ENCODE assay signal across 15 cellular contexts in the genomic region with DNA sequence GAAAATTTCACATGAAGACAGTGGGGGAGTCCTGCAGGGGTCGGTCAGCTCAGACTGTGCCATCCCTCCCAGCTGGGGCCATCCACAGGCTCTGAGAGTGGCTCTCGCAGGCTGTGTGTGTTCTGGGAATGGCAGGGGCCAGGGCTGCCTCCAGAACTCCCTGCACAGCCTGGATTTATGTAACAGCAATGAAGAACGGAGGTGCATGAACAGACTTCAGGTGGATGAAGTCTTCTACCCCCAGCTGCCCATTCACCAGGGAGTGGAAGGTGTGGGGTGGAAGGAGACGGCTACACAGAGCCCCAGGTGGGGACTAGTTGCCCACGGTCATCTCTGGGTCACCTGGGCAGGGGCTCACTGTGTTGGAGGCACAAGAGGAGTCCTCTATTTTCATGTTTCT.
"Had no signal": no experiment of that assay in that cellular context is flagged by ENCODE, and none has a peak within 500 bp of the region (broad histone marks: within the 10 kb centered on the region; RNA-seq: fewer than 3 reads in every experiment).

No MANE protein-coding gene starts in this region.

- H3K4me1 ChIP-seq: body of pancreas had no signal

- H3K4me3 Mint-ChIP-seq: activated CD4-positive, alpha-beta T cell treated with anti-CD3 and anti-CD28 coated beads, Interleukin-2, amount 10 ng/mL, durations not matched to agents 24 days and 14 days; activated naive CD4-positive, alpha-beta T cell treated with anti-CD3 and anti-CD28 coated beads for 36 hours; stimulated activated naive CD8-positive, alpha-beta T cell treated with anti-CD3 and anti-CD28 coated beads, Interleukin-15, Interleukin-2, amounts not matched to agents 100 ng/mL and 50 ng/mL, for 24 hours; T-cell had no signal

- H3K27ac ChIP-seq: body of pancreas had no signal

- H3K4me1 Mint-ChIP-seq: T-cell had no signal

- DNase-seq: activated CD4-positive, alpha-beta T cell treated with anti-CD3 and anti-CD28 coated beads, Interleukin-2, amount 10 ng/mL, durations not matched to agents 24 days and 14 days; activated naive CD4-positive, alpha-beta T cell treated with anti-CD3 and anti-CD28 coated beads for 36 hours; body of pancreas; caudate nucleus; effector CD4-positive, alpha-beta T cell; left colon; mammary epithelial cell; midbrain; occipital lobe; stimulated activated CD4-positive, alpha-beta T cell treated with anti-CD3 and anti-CD28 coated beads, Interleukin-2, amount 100 ng/mL, for 24 hours; T1000; trophoblast cell had no signal

- H3K27me3 ChIP-seq: body of pancreas had no signal

- H3K27ac Mint-ChIP-seq: activated CD4-positive, alpha-beta T cell treated with anti-CD3 and anti-CD28 coated beads, Interleukin-2, amount 10 ng/mL, durations not matched to agents 24 days and 14 days; activated naive CD4-positive, alpha-beta T cell treated with anti-CD3 and anti-CD28 coated beads for 36 hours; activated T-helper 2 cell treated with anti-CD3 and anti-CD28 coated beads, Interferon-gamma antibody, Interleukin-2, Interleukin-4, amounts not matched to agents 10 μg/mL and 5 μg/mL and 100 μg/mL, durations not matched to agents 14 hours and 24 hours and 36 hours; stimulated activated naive CD8-positive, alpha-beta T cell treated with anti-CD3 and anti-CD28 coated beads, Interleukin-15, Interleukin-2, amounts not matched to agents 100 ng/mL and 50 ng/mL, for 24 hours; T-cell had no signal

- H3K4me3 ChIP-seq: body of pancreas had no signal

- H3K9me3 ChIP-seq: body of pancreas had no signal

- H3K36me3 Mint-ChIP-seq: T-cell had no signal
